ENCODE assay signal across 16 cellular contexts in genomic region chr5:139775872-139776271, GRCh38. TPM values are rescaled to one million over a fixed set of nuclear protein-coding genes. Genes with fewer than 3 reads are reported as not detected.
DNase-seq lines count a peak whose midpoint lies in the region; ATAC-seq and TF ChIP-seq lines count a peak whose summit lies in the region.
"Had no signal": no experiment of that assay in that cellular context is flagged by ENCODE, and none has a peak within 500 bp of the region (broad histone marks: within the 10 kb centered on the region; RNA-seq: fewer than 3 reads in every experiment).

No MANE protein-coding gene starts in this region.

- H3K27ac Mint-ChIP-seq in CD14-positive monocyte = peak overlapping the region in 6 of 7 donors; percentile 82 to 92 (median 87)
- H3K27ac Mint-ChIP-seq in dendritic cell treated with granulocyte-macrophage colony-stimulating factor and Interleukin-4, amounts not matched to agents 40 ng/mL and 50 ng/mL, for 4 days = peak overlapping the region; percentile 62
- H3K27ac Mint-ChIP-seq in progenitor cell of endocrine pancreas = peak overlapping the region; percentile 33
- H3K27ac Mint-ChIP-seq: CD4-positive, alpha-beta T cell; H9 had no signal

- H3K4me1 Mint-ChIP-seq in CD14-positive monocyte (peaks cover 20% of the 10 kb centered on the region), progenitor cell of endocrine pancreas (ENCODE audit: low read depth) (no peaks in the 10 kb centered on the region)
- H3K4me1 Mint-ChIP-seq in dendritic cell treated with granulocyte-macrophage colony-stimulating factor and Interleukin-4, amounts not matched to agents 40 ng/mL and 50 ng/mL, for 4 days (ENCODE audit: low read depth) = peaks cover 26% of the 10 kb centered on the region

- H3K4me1 ChIP-seq in SK-N-SH (ENCODE audit: control insufficient read depth in 1 of 2, insufficient read depth in 2 of 2, low read depth in 1 of 2, low read length in 1 of 2) = peaks cover 0 to 2% of the 10 kb centered on the region in 2 experiments; a peak in 1 of 4 replicates

- no peaks in the 10 kb centered on the region for H3K36me3 Mint-ChIP-seq in CD14-positive monocyte
- H3K36me3 Mint-ChIP-seq in dendritic cell treated with granulocyte-macrophage colony-stimulating factor and Interleukin-4, amounts not matched to agents 40 ng/mL and 50 ng/mL, for 4 days (ENCODE audit: low read depth) = no peaks in the 10 kb centered on the region
- no peaks in the 10 kb centered on the region for H3K36me3 Mint-ChIP-seq in progenitor cell of endocrine pancreas (ENCODE audit: insufficient read depth)

- POLR2A ChIA-PET in SK-N-SH (lab: Yijun Ruan, JAX) = interaction anchor here (0.6 to 1.3 kb wide), 2 partner anchors 128 to 140 kb away, joined by 3 to 4 read pairs; partner anchors contain the start of gene CXXC5

- 63% methylated on average over 5 of the region's 7 CpGs for WGBS in SK-N-SH (ENCODE audit: low lambda C conversion rate)

- intact Hi-C loops in CD14-positive monocyte (cut with micrococcal nuclease) = no loop called here
- intact Hi-C loops in dendritic cell treated with granulocyte-macrophage colony-stimulating factor and Interleukin-4, amounts not matched to agents 40 ng/mL and 50 ng/mL, for 4 days (cut with micrococcal nuclease) = no loop called here

- H3K4me3 Mint-ChIP-seq in CD14-positive monocyte (peak overlapping the region in 1 of 2 donors; percentile 58), progenitor cell of endocrine pancreas (ENCODE audit: low read depth) (no peak overlapping the region)
- no peak overlapping the region for H3K4me3 Mint-ChIP-seq in dendritic cell treated with granulocyte-macrophage colony-stimulating factor and Interleukin-4, amounts not matched to agents 40 ng/mL and 50 ng/mL, for 4 days
- H3K4me3 Mint-ChIP-seq: CD4-positive, alpha-beta T cell; H9 had no signal

- H3K27me3 Mint-ChIP-seq in CD14-positive monocyte (ENCODE audit: low read depth in 3 of 3) = peaks cover 19 to 26% (median 22%) of the 10 kb centered on the region in 3 donors
- peaks cover 48% of the 10 kb centered on the region for H3K27me3 Mint-ChIP-seq in dendritic cell treated with granulocyte-macrophage colony-stimulating factor and Interleukin-4, amounts not matched to agents 40 ng/mL and 50 ng/mL, for 4 days
- H3K27me3 Mint-ChIP-seq in progenitor cell of endocrine pancreas = peaks cover 36% of the 10 kb centered on the region

- TF ChIP-seq CTCF in SK-N-SH (IDR thresholded peaks at IDR 0.05) (no peak), CD14-positive monocyte (IDR thresholded peaks at IDR 0.05) (no peak), progenitor cell of endocrine pancreas (IDR thresholded peaks at IDR 0.05; ENCODE audit: unreplicated experiment) (no peak)

- CTCF ChIA-PET in SK-N-SH (lab: Yijun Ruan, JAX) = interaction anchor here (0.7 to 23.1 kb wide), 27 partner anchors 8 to 394 kb away, joined by 3 to 627 read pairs (median 4); partner anchors contain the start of genes NRG2 and PSD2

- TF ChIP-seq RAD21 in SK-N-SH (IDR thresholded peaks at IDR 0.05; ENCODE audit: low read length) = no peak

- H3K9me3 ChIP-seq in SK-N-SH = no peaks in the 10 kb centered on the region

- H3K4me3 ChIP-seq in SK-N-SH (ENCODE audit: low read depth in 2 of 2, low read length in 1 of 2) = no peak overlapping the region
- H3K4me3 ChIP-seq: GM12878, GM23248 had no signal

- H4K20me1 ChIP-seq in SK-N-SH (ENCODE audit: insufficient read depth) = no peaks in the 10 kb centered on the region

- DNase-seq in SK-N-SH = peak; percentile 19
- no peak for DNase-seq in CD14-positive monocyte (ENCODE audit: low spot score)
- DNase-seq in progenitor cell of endocrine pancreas (ENCODE audit: low spot score, unreplicated experiment) = no peak
- DNase-seq in activated CD4-positive, alpha-beta T cell treated with anti-CD3 and anti-CD28 coated beads for 1 hour = no peak
- DNase-seq in kidney tubule cell (ENCODE audit: low spot score) = no peak
- no peak for DNase-seq in ureter (ENCODE audit: low spot score)
- DNase-seq: DMS79, GM23248 had no signal

- H3K27ac ChIP-seq in SK-N-SH (ENCODE audit: low read depth in 2 of 2, low read length in 1 of 2) = no peak overlapping the region
- H3K27ac ChIP-seq: 22Rv1, GM23248 had no signal

- H3K4me2 ChIP-seq in SK-N-SH = no peak overlapping the region

- H2AFZ ChIP-seq in SK-N-SH (ENCODE audit: low read depth) = no peak overlapping the region
- H2AFZ ChIP-seq: GM23248 had no signal

- H3K36me3 ChIP-seq in SK-N-SH (replicated peaks in 1 of 2; ENCODE audit: control insufficient read depth in 1 of 2, insufficient read depth in 2 of 2, low read length in 1 of 2) = no peaks in the 10 kb centered on the region

- no peaks in the 10 kb centered on the region for H3K9me2 ChIP-seq in SK-N-SH

- H3F3A ChIP-seq in SK-N-SH (replicated peaks; ENCODE audit: insufficient read depth) = no peaks in the 10 kb centered on the region

- H3K79me2 ChIP-seq in SK-N-SH (ENCODE audit: insufficient read depth) = no peaks in the 10 kb centered on the region

- ATAC-seq in SK-N-SH treated with all-trans-retinoic acid at 6 μM for 48 hours = no peak

- peaks cover 0 to 3% (median 1%) of the 10 kb centered on the region in 7 donors for H3K9me3 Mint-ChIP-seq in CD14-positive monocyte
- H3K9me3 Mint-ChIP-seq in dendritic cell treated with granulocyte-macrophage colony-stimulating factor and Interleukin-4, amounts not matched to agents 40 ng/mL and 50 ng/mL, for 4 days = no peaks in the 10 kb centered on the region
- H3K9me3 Mint-ChIP-seq in progenitor cell of endocrine pancreas (ENCODE audit: low read depth) = no peaks in the 10 kb centered on the region
- H3K9me3 Mint-ChIP-seq: CD4-positive, alpha-beta T cell; H9 had no signal

- TF ChIP-seq EP300 in SK-N-SH (IDR thresholded peaks at IDR 0.05; ENCODE audit: borderline replicate concordance in 1 of 2, low read depth in 1 of 2, low read length in 1 of 2) = no peak

- H3K9ac ChIP-seq in SK-N-SH = no peak overlapping the region
- H3K9ac ChIP-seq: GM23248 had no signal

- no peaks in the 10 kb centered on the region; the same call in 1 of the 2 replicates for H3K27me3 ChIP-seq in SK-N-SH (ENCODE audit: insufficient read depth)

TF ChIP-seq in SK-N-SH, 30 proteins besides CTCF, POLR2A, EP300 and RAD21 (continues in another document):
- no peak for TF ChIP-seq USF2 (IDR thresholded peaks at IDR 0.05; ENCODE audit: borderline replicate concordance, low read depth, low read length)
- TF ChIP-seq IRF3 (IDR thresholded peaks at IDR 0.05; ENCODE audit: low read depth, low read length) = no peak
- no peak for TF ChIP-seq JUND (IDR thresholded peaks at IDR 0.05)
- no peak for TF ChIP-seq GATA2 (CRISPR knock-in tag; IDR thresholded peaks at IDR 0.05)

TF ChIP-seq in SK-N-SH treated with all-trans-retinoic acid at 6 μM for 48 hours, 23 proteins besides CTCF, POLR2A, EP300 and RAD21 (continues in another document):
- TF ChIP-seq POU6F1 (CRISPR knock-in tag; IDR thresholded peaks at IDR 0.05; ENCODE audit: borderline replicate concordance, low read depth) (no peak), TSHZ2 (CRISPR knock-in tag; IDR thresholded peaks at IDR 0.05) (no peak), OSR1 (CRISPR knock-in tag; IDR thresholded peaks at IDR 0.05) (no peak), RARB (CRISPR knock-in tag; IDR thresholded peaks at IDR 0.05) (no peak), CSDC2 (CRISPR knock-in tag; IDR thresholded peaks at IDR 0.05) (no peak), ZNF70 (CRISPR knock-in tag; IDR thresholded peaks at IDR 0.05) (no peak), ESRRG (CRISPR knock-in tag; IDR thresholded peaks at IDR 0.05) (no peak)

RNA-seq across cellular contexts. Expression of gene PSD2, which starts 19.7 kb away (rescaled TPM):
- polyA plus RNA-seq in SK-N-SH (2012; rRNA removed) (0.15 TPM in 2 replicates), CD14-positive monocyte (not detected)
- polyA plus RNA-seq in SK-N-SH (2012; cell fraction: cytosol; rRNA removed) = 0.09 and 0.13 TPM in 2 replicates
- 0.62 and 0.63 TPM in 2 replicates for polyA plus RNA-seq in SK-N-SH (2012; cell fraction: nucleus; rRNA removed)
- total RNA-seq in progenitor cell of endocrine pancreas (0.14 and 0.18 TPM in 2 replicates), ureter (0.21 TPM)
- total RNA-seq: Calu3, GM12878, HT-29 had no signal
- polyA plus RNA-seq: GM23248 had no signal

Comparison
In these comparisons a context has a peak if more than half of its experiments do, and no peak if none do; other contexts are left out.
1. H3K27ac Mint-ChIP-seq: peak in every context shown above with its lines; median percentile 87 in CD14-positive monocyte; 62 in dendritic cell treated with granulocyte-macrophage colony-stimulating factor and Interleukin-4, amounts not matched to agents 40 ng/mL and 50 ng/mL, for 4 days; 33 in progenitor cell of endocrine pancreas.